Comparison of ENCODE assay signal across 16 cellular contexts in genomic region chr19:10621966-10622365, GRCh38. TPM values are rescaled to one million over a fixed set of nuclear protein-coding genes. Genes with fewer than 3 reads are reported as not detected.
A peak's percentile ranks its signal among the peaks of the same experiment; 100 is the strongest.
DNase-seq lines count a peak whose midpoint lies in the region; ATAC-seq and TF ChIP-seq lines count a peak whose summit lies in the region.
"Had no signal": no experiment of that assay in that cellular context is flagged by ENCODE, and none has a peak within 500 bp of the region (broad histone marks: within the 10 kb centered on the region; RNA-seq: fewer than 3 reads in every experiment).

No MANE protein-coding gene starts in this region.

- H3K36me3 Mint-ChIP-seq in activated naive CD4-positive, alpha-beta T cell treated with anti-CD3 and anti-CD28 coated beads, Interleukin-2, amount 50 U/mL, for 24 hours: peaks cover 2% of the 10 kb centered on the region
- peaks cover 10% of the 10 kb centered on the region for H3K36me3 Mint-ChIP-seq in activated T-helper 1 cell treated with anti-CD3 and anti-CD28 coated beads, Interleukin-12 subunit alpha, Interleukin-12 subunit beta, Interleukin-2, Interleukin-4 antibody, amounts not matched to agents 30 ng/mL and 10 ng/mL and 1 ng/mL, durations not matched to agents 14 hours and 24 hours and 36 hours (ENCODE audit: low read depth)
- H3K36me3 Mint-ChIP-seq in mesothelial cell of epicardium (peaks cover 3% of the 10 kb centered on the region), type B pancreatic cell (peaks cover 5% of the 10 kb centered on the region)

- intact Hi-C loops in activated T-helper 1 cell treated with anti-CD3 and anti-CD28 coated beads, Interleukin-12 subunit alpha, Interleukin-12 subunit beta, Interleukin-2, Interleukin-4 antibody, amounts not matched to agents 30 ng/mL and 10 ng/mL and 1 ng/mL, durations not matched to agents 14 hours and 24 hours and 36 hours (cut with micrococcal nuclease): no loop called here

- no peak for DNase-seq in activated naive CD4-positive, alpha-beta T cell treated with Interleukin-2 at 50 U/mL for 16 hours
- no peak for DNase-seq in activated T-helper 1 cell treated with anti-CD3 and anti-CD28 coated beads, Interleukin-12 subunit alpha, Interleukin-12 subunit beta, Interleukin-2, Interleukin-4 antibody, amounts not matched to agents 30 ng/mL and 10 ng/mL and 1 ng/mL, durations not matched to agents 14 hours and 24 hours and 36 hours (ENCODE audit: low spot score)
- DNase-seq in mesothelial cell of epicardium (ENCODE audit: low spot score in 2 of 2, unreplicated experiment in 2 of 2) (no peak), type B pancreatic cell (ENCODE audit: extremely low spot score, unreplicated experiment) (no peak), MV-4-11 (lab: John Stamatoyannopoulos, UW) (no peak)
- DNase-seq: COR-L47, dorsolateral prefrontal cortex, NCI-H2081 treated with DMSO at 0.1 percent for 48 hours, NCI-H510A treated with DMSO at 0.1 percent for 48 hours, Right ventricle myocardium superior, sigmoid colon, stomach had no signal

- ATAC-seq in GM21423 (IDR thresholded peaks at IDR 0.05; ENCODE audit: unreplicated experiment) (no peak), GM18498 (IDR thresholded peaks at IDR 0.05; ENCODE audit: unreplicated experiment) (no peak)
- ATAC-seq: activated CD4-positive, CD25-positive, alpha-beta regulatory T cell treated with anti-CD3 and anti-CD28 coated beads, Interleukin-2, amount 50 U/mL, for 24 hours had no signal

- peaks cover 56% of the 10 kb centered on the region for H3K4me1 Mint-ChIP-seq in activated naive CD4-positive, alpha-beta T cell treated with anti-CD3 and anti-CD28 coated beads, Interleukin-2, amount 50 U/mL, for 24 hours
- peaks cover 27% of the 10 kb centered on the region for H3K4me1 Mint-ChIP-seq in activated T-helper 1 cell treated with anti-CD3 and anti-CD28 coated beads, Interleukin-12 subunit alpha, Interleukin-12 subunit beta, Interleukin-2, Interleukin-4 antibody, amounts not matched to agents 30 ng/mL and 10 ng/mL and 1 ng/mL, durations not matched to agents 14 hours and 24 hours and 36 hours (ENCODE audit: low read depth)
- H3K4me1 Mint-ChIP-seq in mesothelial cell of epicardium (peaks cover 31% of the 10 kb centered on the region), type B pancreatic cell (ENCODE audit: unreplicated experiment) (peaks cover 11% of the 10 kb centered on the region)

- TF ChIP-seq CTCF in mesothelial cell of epicardium (IDR thresholded peaks at IDR 0.05; ENCODE audit: unreplicated experiment) (no peak), type B pancreatic cell (conservative IDR thresholded peaks at IDR 0.05) (no peak)

- H3K4me3 Mint-ChIP-seq in activated naive CD4-positive, alpha-beta T cell treated with anti-CD3 and anti-CD28 coated beads, Interleukin-2, amount 50 U/mL, for 24 hours: no peak overlapping the region
- no peak overlapping the region for H3K4me3 Mint-ChIP-seq in activated T-helper 1 cell treated with anti-CD3 and anti-CD28 coated beads, Interleukin-12 subunit alpha, Interleukin-12 subunit beta, Interleukin-2, Interleukin-4 antibody, amounts not matched to agents 30 ng/mL and 10 ng/mL and 1 ng/mL, durations not matched to agents 14 hours and 24 hours and 36 hours
- no peak overlapping the region for H3K4me3 Mint-ChIP-seq in mesothelial cell of epicardium
- no peak overlapping the region for H3K4me3 Mint-ChIP-seq in type B pancreatic cell

- H3K27me3 Mint-ChIP-seq in activated naive CD4-positive, alpha-beta T cell treated with anti-CD3 and anti-CD28 coated beads, Interleukin-2, amount 50 U/mL, for 24 hours: no peaks in the 10 kb centered on the region
- no peaks in the 10 kb centered on the region for H3K27me3 Mint-ChIP-seq in activated T-helper 1 cell treated with anti-CD3 and anti-CD28 coated beads, Interleukin-12 subunit alpha, Interleukin-12 subunit beta, Interleukin-2, Interleukin-4 antibody, amounts not matched to agents 30 ng/mL and 10 ng/mL and 1 ng/mL, durations not matched to agents 14 hours and 24 hours and 36 hours (ENCODE audit: insufficient read depth)
- H3K27me3 Mint-ChIP-seq in mesothelial cell of epicardium (ENCODE audit: low read depth): no peaks in the 10 kb centered on the region
- no peaks in the 10 kb centered on the region for H3K27me3 Mint-ChIP-seq in type B pancreatic cell

- no peaks in the 10 kb centered on the region for H3K9me3 Mint-ChIP-seq in activated naive CD4-positive, alpha-beta T cell treated with anti-CD3 and anti-CD28 coated beads, Interleukin-2, amount 50 U/mL, for 24 hours
- no peaks in the 10 kb centered on the region for H3K9me3 Mint-ChIP-seq in activated T-helper 1 cell treated with anti-CD3 and anti-CD28 coated beads, Interleukin-12 subunit alpha, Interleukin-12 subunit beta, Interleukin-2, Interleukin-4 antibody, amounts not matched to agents 30 ng/mL and 10 ng/mL and 1 ng/mL, durations not matched to agents 14 hours and 24 hours and 36 hours
- H3K9me3 Mint-ChIP-seq in mesothelial cell of epicardium (no peaks in the 10 kb centered on the region), type B pancreatic cell (no peaks in the 10 kb centered on the region)

- H3K27ac Mint-ChIP-seq in activated naive CD4-positive, alpha-beta T cell treated with anti-CD3 and anti-CD28 coated beads, Interleukin-2, amount 50 U/mL, for 24 hours: peak overlapping the region; percentile 83
- H3K27ac Mint-ChIP-seq in activated T-helper 1 cell treated with anti-CD3 and anti-CD28 coated beads, Interleukin-12 subunit alpha, Interleukin-12 subunit beta, Interleukin-2, Interleukin-4 antibody, amounts not matched to agents 30 ng/mL and 10 ng/mL and 1 ng/mL, durations not matched to agents 14 hours and 24 hours and 36 hours: peak overlapping the region; percentile 4
- H3K27ac Mint-ChIP-seq in mesothelial cell of epicardium: peak overlapping the region; percentile 78
- peak overlapping the region; percentile 61 for H3K27ac Mint-ChIP-seq in type B pancreatic cell

RNA-seq across cellular contexts. Expression of gene SLC44A2, which starts 3.4 kb away (rescaled TPM):
- total RNA-seq in activated T-helper 1 cell treated with anti-CD3 and anti-CD28 coated beads, Interleukin-12 subunit alpha, Interleukin-12 subunit beta, Interleukin-2, Interleukin-4 antibody, amounts not matched to agents 30 ng/mL and 10 ng/mL and 1 ng/mL, durations not matched to agents 14 hours and 24 hours and 36 hours: 92.9 and 94.4 TPM in 2 replicates
- 340 to 349 TPM (median 342 TPM) in 3 replicates for total RNA-seq in mesothelial cell of epicardium
- total RNA-seq in type B pancreatic cell (ENCODE audit: low replicate concordance): 148 and 227 TPM in 2 replicates

RNA-seq across cellular contexts. Expression of gene ILF3, which starts 32.2 kb away (rescaled TPM):
- 536 and 558 TPM in 2 replicates for total RNA-seq in activated T-helper 1 cell treated with anti-CD3 and anti-CD28 coated beads, Interleukin-12 subunit alpha, Interleukin-12 subunit beta, Interleukin-2, Interleukin-4 antibody, amounts not matched to agents 30 ng/mL and 10 ng/mL and 1 ng/mL, durations not matched to agents 14 hours and 24 hours and 36 hours
- total RNA-seq in mesothelial cell of epicardium (606 to 617 TPM (median 613 TPM) in 3 replicates), type B pancreatic cell (ENCODE audit: low replicate concordance) (297 and 524 TPM in 2 replicates)

RNA-seq across cellular contexts. Expression of gene AP1M2, which starts 34.9 kb away (rescaled TPM):
- not detected in 2 replicates for total RNA-seq in activated T-helper 1 cell treated with anti-CD3 and anti-CD28 coated beads, Interleukin-12 subunit alpha, Interleukin-12 subunit beta, Interleukin-2, Interleukin-4 antibody, amounts not matched to agents 30 ng/mL and 10 ng/mL and 1 ng/mL, durations not matched to agents 14 hours and 24 hours and 36 hours
- total RNA-seq in mesothelial cell of epicardium (25.9 to 32.5 TPM (median 32.1 TPM) in 3 replicates), type B pancreatic cell (ENCODE audit: low replicate concordance) (45.2 and 104 TPM in 2 replicates)
- total RNA-seq: Right ventricle myocardium superior had no signal

RNA-seq across cellular contexts. Expression of gene CDKN2D, which starts 53.2 kb away (rescaled TPM):
- 40.1 and 42.1 TPM in 2 replicates for total RNA-seq in activated T-helper 1 cell treated with anti-CD3 and anti-CD28 coated beads, Interleukin-12 subunit alpha, Interleukin-12 subunit beta, Interleukin-2, Interleukin-4 antibody, amounts not matched to agents 30 ng/mL and 10 ng/mL and 1 ng/mL, durations not matched to agents 14 hours and 24 hours and 36 hours
- 2.6 to 3.1 TPM (median 2.7 TPM) in 3 replicates for total RNA-seq in mesothelial cell of epicardium
- total RNA-seq in type B pancreatic cell (ENCODE audit: low replicate concordance): 4.8 and 6.5 TPM in 2 replicates

RNA-seq across cellular contexts. Expression of gene KRI1, which starts 56.2 kb away (rescaled TPM):
- total RNA-seq in activated T-helper 1 cell treated with anti-CD3 and anti-CD28 coated beads, Interleukin-12 subunit alpha, Interleukin-12 subunit beta, Interleukin-2, Interleukin-4 antibody, amounts not matched to agents 30 ng/mL and 10 ng/mL and 1 ng/mL, durations not matched to agents 14 hours and 24 hours and 36 hours: 91.1 and 91.8 TPM in 2 replicates
- total RNA-seq in mesothelial cell of epicardium (27.4 to 31.2 TPM (median 30.6 TPM) in 3 replicates), type B pancreatic cell (ENCODE audit: low replicate concordance) (19.0 and 34.4 TPM in 2 replicates)

Comparison
In these comparisons a context has a peak if more than half of its experiments do, and no peak if none do; other contexts are left out.
1. H3K27ac Mint-ChIP-seq: peak in every context shown above with its lines; median percentile 83 in activated naive CD4-positive, alpha-beta T cell treated with anti-CD3 and anti-CD28 coated beads, Interleukin-2, amount 50 U/mL, for 24 hours; 78 in mesothelial cell of epicardium; 61 in type B pancreatic cell; 4 in activated T-helper 1 cell treated with anti-CD3 and anti-CD28 coated beads, Interleukin-12 subunit alpha, Interleukin-12 subunit beta, Interleukin-2, Interleukin-4 antibody, amounts not matched to agents 30 ng/mL and 10 ng/mL and 1 ng/mL, durations not matched to agents 14 hours and 24 hours and 36 hours.
2. RNA of gene AP1M2, which starts 34.9 kb away (total RNA-seq): 45.2 to 104 TPM in type B pancreatic cell and 25.9 to 32.5 TPM in mesothelial cell of epicardium; not detected in activated T-helper 1 cell treated with anti-CD3 and anti-CD28 coated beads, Interleukin-12 subunit alpha, Interleukin-12 subunit beta, Interleukin-2, Interleukin-4 antibody, amounts not matched to agents 30 ng/mL and 10 ng/mL and 1 ng/mL, durations not matched to agents 14 hours and 24 hours and 36 hours; every median in the first group is over 10 times any median in the second.